14 cellular contexts compared by ENCODE assay signal in the genomic region with DNA sequence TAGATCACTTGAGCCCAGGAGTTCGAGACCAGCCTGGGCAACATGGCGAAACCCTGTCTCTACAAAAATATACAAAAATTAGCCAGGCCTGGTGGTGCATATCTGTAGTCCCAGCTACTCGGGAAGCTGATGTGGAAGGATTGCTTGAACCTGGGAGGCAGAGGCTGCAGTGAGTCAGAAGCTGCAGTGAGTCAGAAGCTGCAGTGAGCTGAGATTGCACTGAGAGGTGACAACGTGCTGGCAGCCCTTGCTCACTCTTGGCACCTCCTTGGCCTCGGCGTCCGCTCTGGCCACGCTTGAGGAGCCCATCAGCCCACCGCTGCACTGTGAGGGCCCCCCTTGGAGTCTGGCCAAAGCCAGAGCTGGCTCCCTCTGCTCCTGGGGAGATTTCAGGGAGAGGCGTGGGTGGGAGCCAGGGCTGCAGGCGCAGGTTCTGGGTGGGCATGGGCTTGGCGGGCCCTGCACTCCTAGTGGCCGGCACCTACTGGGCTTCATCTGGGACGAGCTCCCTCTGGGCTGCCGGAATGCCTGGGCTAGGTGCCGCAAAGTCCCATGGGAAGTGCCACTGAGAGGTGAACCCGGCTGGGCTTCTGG.
DNase-seq lines count a peak whose midpoint lies in the region.
"Had no signal": no experiment of that assay in that cellular context is flagged by ENCODE, and none has a peak within 500 bp of the region (broad histone marks: within the 10 kb centered on the region; RNA-seq: fewer than 3 reads in every experiment).

No MANE protein-coding gene starts in this region.

- DNase-seq in GOT3 (lab: John Stamatoyannopoulos, UW) (peak; percentile 6), RKO (ENCODE audit: low spot score) (peak; percentile 90), epithelial cell of prostate (ENCODE audit: low read depth, low spot score) (peak; percentile 24), non-pigmented ciliary epithelial cell (ENCODE audit: low read depth) (peak; percentile 41), retina (no peak), AML-193 (lab: John Stamatoyannopoulos, UW) (no peak)
- no peak for DNase-seq in stimulated activated CD4-positive, alpha-beta T cell treated with anti-CD3 and anti-CD28 coated beads, Interleukin-1b, Interleukin-23, amount 100 ng/mL, for 48 hours
- DNase-seq: activated CD4-positive, CD25-positive, alpha-beta regulatory T cell treated with anti-CD3 and anti-CD28 coated beads, Interleukin-2, amount 50 U/mL, for 72 hours; activated T-cell treated with anti-CD3 and anti-CD28 coated beads for 4 hours; CD4-positive, alpha-beta memory T cell; dorsolateral prefrontal cortex; NCI-H2227 treated with DMSO at 0.1 percent for 48 hours; stimulated activated CD4-positive, alpha-beta T cell treated with anti-CD3 and anti-CD28 coated beads, Interleukin-4, amount 100 ng/mL, for 1 hour; stimulated activated naive B cell treated with anti-CD40 and anti-IgM and Interleukin-4, amounts not matched to agents 10 μg/mL and 1 μg/mL and 100 μg/mL, for 72 hours had no signal

- H3K27ac ChIP-seq in epithelial cell of prostate = no peak overlapping the region
- H3K27ac ChIP-seq: dorsolateral prefrontal cortex had no signal

Comparison
In these comparisons a context has a peak if more than half of its experiments do, and no peak if none do; other contexts are left out.
1. DNase-seq: peak in GOT3 (single experiment), RKO (single experiment), epithelial cell of prostate (single experiment) and non-pigmented ciliary epithelial cell (single experiment); none in retina (single experiment), AML-193 (0 of 2) and stimulated activated CD4-positive, alpha-beta T cell treated with anti-CD3 and anti-CD28 coated beads, Interleukin-1b, Interleukin-23, amount 100 ng/mL, for 48 hours (single experiment).